ENCODE assay signal across 10 cellular contexts in genomic region chr13:30696278-30697176, GRCh38. TPM values are rescaled to one million over a fixed set of nuclear protein-coding genes. Genes with fewer than 3 reads are reported as not detected.
DNase-seq lines count a peak whose midpoint lies in the region; ATAC-seq and TF ChIP-seq lines count a peak whose summit lies in the region.
"Had no signal": no experiment of that assay in that cellular context is flagged by ENCODE, and none has a peak within 500 bp of the region (broad histone marks: within the 10 kb centered on the region; RNA-seq: fewer than 3 reads in every experiment).

No MANE protein-coding gene starts in this region.

- H3K36me3 ChIP-seq in fibroblast of lung (ENCODE audit: control insufficient read depth, insufficient read depth, low read length) (no peaks in the 10 kb centered on the region), parathyroid adenoma (ENCODE audit: control insufficient read depth, insufficient read depth, low read length) (no peaks in the 10 kb centered on the region)

- H3K79me2 ChIP-seq in fibroblast of lung (ENCODE audit: control insufficient read depth, insufficient read depth, low read length) (no peaks in the 10 kb centered on the region), parathyroid adenoma (no peaks in the 10 kb centered on the region)

- no peaks in the 10 kb centered on the region for H3K9me3 ChIP-seq in fibroblast of lung (ENCODE audit: control insufficient read depth, insufficient read depth, low read depth, low read length)
- no peaks in the 10 kb centered on the region for H3K9me3 ChIP-seq in parathyroid adenoma (ENCODE audit: control insufficient read depth, low read length)

- H3K4me2 ChIP-seq in fibroblast of lung (ENCODE audit: extremely low read depth, insufficient read depth, low read length) (no peak overlapping the region), parathyroid adenoma (ENCODE audit: low read length) (no peak overlapping the region)

- no peak for TF ChIP-seq CTCF in fibroblast of lung (conservative IDR thresholded peaks at IDR 0.05 in 1 of 2, IDR thresholded peaks at IDR 0.05 in 1 of 2; ENCODE audit: low read depth in 1 of 2, low read length in 2 of 2)
- TF ChIP-seq CTCF in parathyroid adenoma (IDR thresholded peaks at IDR 0.05), result no peak
- no peak for TF ChIP-seq CTCF in GM20000 (IDR thresholded peaks at IDR 0.05; ENCODE audit: extremely low read depth, missing control alignments)

- no peak overlapping the region for H3K9ac ChIP-seq in fibroblast of lung (ENCODE audit: insufficient read depth, low read length)
- no peak overlapping the region for H3K9ac ChIP-seq in parathyroid adenoma

- H3K27me3 ChIP-seq in fibroblast of lung (ENCODE audit: control insufficient read depth, insufficient read depth, low read length) (no peaks in the 10 kb centered on the region), parathyroid adenoma (ENCODE audit: control insufficient read depth, insufficient read depth, low read length) (no peaks in the 10 kb centered on the region)

- DNase-seq in NOMO-1 treated with dmso at 0.1 percent for 144 hours (lab: John Stamatoyannopoulos, UW; ENCODE audit: unreplicated experiment) (peak; percentile 67), fibroblast of lung (ENCODE audit: low read depth in 2 of 2) (peak in 1 of 2 donors; percentile 55), GM20000 (ENCODE audit: low spot score) (no peak), retina (no peak), dedifferentiated amniotic fluid mesenchymal stem cell (ENCODE audit: extremely low spot score) (no peak), NCI-H1694 (lab: John Stamatoyannopoulos, UW) (no peak)
- DNase-seq: GOT3 had no signal

- peak; percentile 71 for ATAC-seq in GM19395 (IDR thresholded peaks at IDR 0.05; ENCODE audit: unreplicated experiment)

- H2AFZ ChIP-seq in fibroblast of lung (ENCODE audit: low read length) (peak overlapping the region; percentile 63), parathyroid adenoma (peak overlapping the region; percentile 56)

- no peaks in the 10 kb centered on the region for H4K20me1 ChIP-seq in fibroblast of lung (ENCODE audit: control insufficient read depth, extremely low read depth, insufficient read depth, low read length)

- H3K4me3 ChIP-seq in fibroblast of lung (replicated peaks in 1 of 4; ENCODE audit: control extremely low read depth in 1 of 4, insufficient read depth in 1 of 4, low read depth in 3 of 4, low read length in 4 of 4), result no peak overlapping the region
- H3K4me3 ChIP-seq in parathyroid adenoma (ENCODE audit: low read depth, low read length), result no peak overlapping the region

- H3K27ac ChIP-seq in fibroblast of lung (ENCODE audit: insufficient read depth, low read length) (no peak overlapping the region), parathyroid adenoma (no peak overlapping the region)
- H3K27ac ChIP-seq: VCaP had no signal

- H3K4me1 ChIP-seq in fibroblast of lung (ENCODE audit: control insufficient read depth, extremely low read depth, insufficient read depth, low read length) (peaks cover 14% of the 10 kb centered on the region), parathyroid adenoma (no peaks in the 10 kb centered on the region)

RNA-seq across cellular contexts. Expression of gene ALOX5AP, which starts 38.8 kb away (rescaled TPM):
- 0.17 TPM in 1 of 2 replicates, not detected in the other for total RNA-seq in fibroblast of lung
- 0.25 and 0.36 TPM in 2 replicates for polyA plus RNA-seq in fibroblast of lung
- polyA plus RNA-seq in fibroblast of lung (2012), result 0.25 TPM in 1 of 2 replicates, not detected in the other
- not detected in 2 replicates for polyA minus RNA-seq in fibroblast of lung (ENCODE audit: low replicate concordance)
